Comparison of ENCODE assay signal across 8 cellular contexts in genomic region chr7:103447073-103447960, GRCh38.
DNase-seq lines count a peak whose midpoint lies in the region; ATAC-seq, FAIRE-seq and TF ChIP-seq lines count a peak whose summit lies in the region.

No MANE protein-coding gene starts in this region.

- peak; percentile 69 for TF ChIP-seq CTCF in GM10266 (IDR thresholded peaks at IDR 0.05; ENCODE audit: control insufficient read depth, insufficient read depth, low read depth, missing control alignments)
- peak; percentile 77 for TF ChIP-seq CTCF in WI38 (IDR thresholded peaks at IDR 0.05; ENCODE audit: low read depth, low read length)

- ATAC-seq in HG02885 (IDR thresholded peaks at IDR 0.05; ENCODE audit: poor library complexity, unreplicated experiment) = peak; percentile 68
- ATAC-seq in GM21423 (IDR thresholded peaks at IDR 0.05; ENCODE audit: unreplicated experiment) = no peak

- DNase-seq in GM10266 (ENCODE audit: extremely low spot score) (peak; percentile 77), NCI-H2107 treated with DMSO at 0.1 percent for 48 hours (lab: John Stamatoyannopoulos, UW; ENCODE audit: unreplicated experiment) (peak; percentile 80), fibroblast of gingiva (ENCODE audit: low read depth) (peak; percentile 47), non-pigmented ciliary epithelial cell (ENCODE audit: low read depth) (peak; percentile 14)

- no peak overlapping the region for H3K4me3 ChIP-seq in WI38 (ENCODE audit: low read depth, low read length)

- peak; percentile 43 for FAIRE-seq in A204.1 (lab: Jason Lieb, UNC)

Comparison
In these comparisons a context has a peak if more than half of its experiments do, and no peak if none do; other contexts are left out.
1. DNase-seq: peak in every context shown above with its lines; median percentile 80 in NCI-H2107 treated with DMSO at 0.1 percent for 48 hours; 77 in GM10266; 47 in fibroblast of gingiva; 14 in non-pigmented ciliary epithelial cell.